In genomic region chr11:22625448-22626287, GRCh38 we compare ENCODE assay signal across 8 cellular contexts. TPM values are rescaled to one million over a fixed set of nuclear protein-coding genes. Genes with fewer than 3 reads are reported as not detected.
A peak's percentile ranks its signal among the peaks of the same experiment; 100 is the strongest.
DNase-seq lines count a peak whose midpoint lies in the region; ATAC-seq and TF ChIP-seq lines count a peak whose summit lies in the region.

A gene with protein sequence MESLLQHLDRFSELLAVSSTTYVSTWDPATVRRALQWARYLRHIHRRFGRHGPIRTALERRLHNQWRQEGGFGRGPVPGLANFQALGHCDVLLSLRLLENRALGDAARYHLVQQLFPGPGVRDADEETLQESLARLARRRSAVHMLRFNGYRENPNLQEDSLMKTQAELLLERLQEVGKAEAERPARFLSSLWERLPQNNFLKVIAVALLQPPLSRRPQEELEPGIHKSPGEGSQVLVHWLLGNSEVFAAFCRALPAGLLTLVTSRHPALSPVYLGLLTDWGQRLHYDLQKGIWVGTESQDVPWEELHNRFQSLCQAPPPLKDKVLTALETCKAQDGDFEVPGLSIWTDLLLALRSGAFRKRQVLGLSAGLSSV (minus strand): TSS chr11:22625823. CDS start chr11:22625810, 13 bp downstream.

- peak within 1 kb of the TSS; percentile 96 for H3K4me3 ChIP-seq in kidney epithelial cell (ENCODE audit: low read depth, low read length)

- TF ChIP-seq POLR2A in GM19099 (IDR thresholded peaks at IDR 0.05; ENCODE audit: extremely low read depth, insufficient read length, low read depth): peak; percentile 66

- H3K27ac Mint-ChIP-seq in chondrocyte (ENCODE audit: unreplicated experiment): peak within 1 kb of the TSS; percentile 97

- no peak for TF ChIP-seq CTCF in chondrocyte (IDR thresholded peaks at IDR 0.05)
- TF ChIP-seq CTCF in kidney epithelial cell (IDR thresholded peaks at IDR 0.05; ENCODE audit: insufficient read depth, low read length, poor library complexity, severe bottlenecking): no peak

- H3K9me3 Mint-ChIP-seq in chondrocyte (ENCODE audit: low read depth): no peaks in the 10 kb centered on the region

- H3K27me3 Mint-ChIP-seq in chondrocyte (ENCODE audit: low read depth): no peaks in the 10 kb centered on the region

- peak within 1 kb of the TSS; percentile 97 for H3K4me3 Mint-ChIP-seq in chondrocyte (ENCODE audit: unreplicated experiment)

- H3K27me3 ChIP-seq in kidney epithelial cell (ENCODE audit: control insufficient read depth, insufficient read depth, low read length): no peaks in the 10 kb centered on the region

- ATAC-seq in HG03432 (IDR thresholded peaks at IDR 0.05; ENCODE audit: unreplicated experiment): peak; percentile 97

- H3K36me3 Mint-ChIP-seq in chondrocyte (ENCODE audit: low read depth): no peaks in the 10 kb centered on the region

- DNase-seq in AG20443 (ENCODE audit: low spot score) (peak; percentile 95), NCI-H510A (lab: John Stamatoyannopoulos, UW) (peak; percentile 86), chondrocyte (ENCODE audit: low spot score) (peak; percentile 96), kidney epithelial cell (ENCODE audit: low read depth) (peak; percentile 90)
- peak; percentile 87 for DNase-seq in activated CD4-positive, alpha-beta T cell treated with anti-CD3 and anti-CD28 coated beads for 1 hour
- DNase-seq in stimulated activated CD4-positive, alpha-beta T cell treated with anti-CD3 and anti-CD28 coated beads, Interleukin-15, amount 100 ng/mL, for 48 hours (ENCODE audit: low read depth in 2 of 2): peak; percentile 87 to 91

- H3K36me3 ChIP-seq in kidney epithelial cell (ENCODE audit: control insufficient read depth, insufficient read depth, low read length): no peaks in the 10 kb centered on the region

- peaks cover 15% of the 10 kb centered on the region for H3K4me1 Mint-ChIP-seq in chondrocyte (ENCODE audit: low read depth)

RNA-seq across cellular contexts. Expression of the gene that starts here (rescaled TPM):
- total RNA-seq in chondrocyte (7.0 to 7.4 TPM (median 7.2 TPM) in 3 replicates), kidney epithelial cell (16.8 and 19.2 TPM in 2 replicates)

Comparison
In these comparisons a context has a peak if more than half of its experiments do, and no peak if none do; other contexts are left out.
1. Peak in every context shown above with its lines: DNase-seq, ATAC-seq and H3K4me3 ChIP-seq.